Comparison of ENCODE assay signal across 9 cellular contexts in the genomic region with DNA sequence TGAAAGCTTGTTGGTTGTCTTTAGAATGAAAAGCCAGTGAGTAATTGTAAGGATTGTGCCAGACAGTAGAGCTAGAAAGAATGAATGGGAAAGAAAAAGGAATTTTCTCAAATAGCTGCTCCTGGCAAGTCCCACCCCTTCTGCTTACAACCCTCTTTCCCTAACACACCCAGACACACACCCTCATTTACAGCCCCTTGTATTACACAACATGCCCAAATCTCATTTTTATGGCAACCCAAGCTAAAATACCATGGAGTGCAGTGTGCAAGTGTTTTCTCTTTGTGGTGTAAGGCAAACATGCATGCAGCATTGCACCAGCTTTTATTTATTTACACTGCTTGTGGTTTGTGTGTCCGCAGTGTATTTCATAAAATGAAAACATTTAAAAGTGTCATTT. TPM values are rescaled to one million over a fixed set of nuclear protein-coding genes. Genes with fewer than 3 reads are reported as not detected.
DNase-seq lines count a peak whose midpoint lies in the region; ATAC-seq and TF ChIP-seq lines count a peak whose summit lies in the region.
"Had no signal": no experiment of that assay in that cellular context is flagged by ENCODE, and none has a peak within 500 bp of the region (broad histone marks: within the 10 kb centered on the region; RNA-seq: fewer than 3 reads in every experiment).

No MANE protein-coding gene starts in this region.

- H3K4me1 ChIP-seq in BLaER1 = peaks cover 5% of the 10 kb centered on the region; the same call in 1 of the 2 replicates

- H3K36me3 ChIP-seq in BLaER1 = no peaks in the 10 kb centered on the region

- H3K4me2 ChIP-seq in BLaER1 = peak overlapping the region; percentile 99; the same call in 1 of the 2 replicates

- H3K9me3 Mint-ChIP-seq in natural killer cell = no peaks in the 10 kb centered on the region
- H3K9me3 Mint-ChIP-seq: activated B cell treated with CpG ODN at 0.5 μM for 24 hours had no signal

- 0 out of 2 replicates have a peak, but pooled peaks cover 5% of the 10 kb centered on the region for H3K9me3 ChIP-seq in BLaER1

- H3K27me3 Mint-ChIP-seq in natural killer cell (ENCODE audit: low read depth in 2 of 2) = peaks cover 29 to 40% of the 10 kb centered on the region in 2 donors

- H3K9ac ChIP-seq in BLaER1 = no peak overlapping the region

- H3K27ac Mint-ChIP-seq in natural killer cell = no peak overlapping the region
- H3K27ac Mint-ChIP-seq: activated B cell treated with CpG ODN at 0.5 μM for 24 hours had no signal

- intact Hi-C loops in natural killer cell (cut with micrococcal nuclease) = no loop called here
- intact Hi-C loops in posterior vena cava (cut with DNase I) = no loop called here

- DNase-seq in HT1080 (ENCODE audit: low read depth) = peak; percentile 29
- peak; percentile 49 for DNase-seq in brain pericyte (ENCODE audit: low read depth, low spot score)
- DNase-seq in natural killer cell = no peak
- DNase-seq in posterior vena cava (ENCODE audit: low spot score) = no peak
- no peak for DNase-seq in NCI-H524 treated with DMSO at 0.1 percent for 48 hours (lab: John Stamatoyannopoulos, UW)
- DNase-seq: activated B cell treated with CpG ODN at 0.5 μM for 24 hours had no signal

- H3K36me3 Mint-ChIP-seq in natural killer cell = no peaks in the 10 kb centered on the region

- peak overlapping the region; percentile 87 for H3K4me3 Mint-ChIP-seq in natural killer cell

- H4K20me1 ChIP-seq in BLaER1 = no peaks in the 10 kb centered on the region

- no peak for ATAC-seq in natural killer cell
- no peak for ATAC-seq in HG03175 (IDR thresholded peaks at IDR 0.05; ENCODE audit: unreplicated experiment)
- no peak for ATAC-seq in HG03520 (IDR thresholded peaks at IDR 0.05; ENCODE audit: unreplicated experiment)

- no peak for TF ChIP-seq CTCF in natural killer cell (IDR thresholded peaks at IDR 0.05)

- no peak overlapping the region for H3K27ac ChIP-seq in BLaER1

- no peak overlapping the region for H3K4me3 ChIP-seq in BLaER1

- H3K27me3 ChIP-seq in BLaER1 = peaks cover 20% of the 10 kb centered on the region

- peaks cover 12% of the 10 kb centered on the region in 2 donors for H3K4me1 Mint-ChIP-seq in natural killer cell

RNA-seq across cellular contexts. Expression of a gene that starts 1.5 kb away (rescaled TPM):
- 11.8 and 14.7 TPM in 2 replicates for total RNA-seq in HT1080 (2014; rRNA removed; shearing (Covaris generic))
- polyA plus RNA-seq in HT1080 (2015; cell fraction: cytosol; rRNA removed) = 10.1 and 11.0 TPM in 2 replicates
- 4.2 and 5.3 TPM in 2 replicates for polyA plus RNA-seq in HT1080 (2015; cell fraction: nucleus; rRNA removed)
- total RNA-seq in natural killer cell (10 to 100 TPM in 1 of 3 donors, 1 to 10 TPM in 2; 2.1 to 14.3 (median 4.0) TPM), posterior vena cava (1 to 10 TPM; 4.7 to 5.8 TPM)

Comparison
In these comparisons a context has a peak if more than half of its experiments do, and no peak if none do; other contexts are left out.
1. DNase-seq: peak in HT1080 (single experiment) and brain pericyte (single experiment); none in natural killer cell (single experiment), posterior vena cava (single experiment) and NCI-H524 treated with DMSO at 0.1 percent for 48 hours (single experiment).